19 cellular contexts compared by ENCODE assay signal in the genomic region with DNA sequence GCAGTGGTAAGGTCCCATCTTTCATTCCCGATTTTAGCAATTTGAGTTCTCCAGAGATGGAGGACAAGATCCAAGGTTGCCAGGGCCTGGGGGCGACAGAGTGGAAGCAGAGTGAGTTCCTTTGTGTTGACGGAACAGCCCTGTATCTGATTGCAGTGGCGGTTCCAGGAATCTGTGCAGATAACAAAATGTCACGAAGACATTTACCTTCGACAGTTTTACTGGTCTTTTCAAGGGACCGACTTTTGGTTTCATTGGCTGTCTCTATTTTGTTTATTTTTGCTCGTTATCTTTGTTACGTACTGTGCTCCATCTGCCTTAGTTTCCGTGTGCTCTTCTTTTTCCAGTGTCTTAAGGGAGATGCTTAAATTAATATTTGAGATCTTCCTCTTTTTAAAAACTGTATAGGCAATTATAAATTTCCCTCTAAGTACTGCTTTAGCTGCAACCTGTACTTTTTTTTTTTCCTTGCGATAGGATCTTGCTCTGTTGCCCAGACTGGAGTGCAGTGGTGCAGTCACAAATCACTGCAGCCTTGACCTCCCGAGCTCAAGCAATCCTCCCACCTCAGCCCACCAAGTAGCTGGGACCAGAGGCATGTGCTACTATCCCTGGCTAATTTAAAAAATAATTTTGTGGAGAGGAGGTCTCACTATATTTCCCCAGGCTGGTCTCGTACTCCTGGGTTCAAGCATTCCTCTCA.
"Had no signal": no experiment of that assay in that cellular context is flagged by ENCODE, and none has a peak within 500 bp of the region (broad histone marks: within the 10 kb centered on the region; RNA-seq: fewer than 3 reads in every experiment).

No MANE protein-coding gene starts in this region.

- H3K4me3 Mint-ChIP-seq: activated CD8-positive, alpha-beta T cell treated with anti-CD3 and anti-CD28 coated beads, Interleukin-2, amount 10 ng/mL, durations not matched to agents 7 days and 5 days; activated naive CD8-positive, alpha-beta T cell treated with anti-CD3 and anti-CD28 coated beads, Interleukin-2, amount 10 ng/mL, durations not matched to agents 7 days and 5 days; dendritic cell treated with granulocyte-macrophage colony-stimulating factor and Interleukin-4, amounts not matched to agents 40 ng/mL and 50 ng/mL, for 4 days; neural crest cell; stimulated activated naive B cell treated with anti-CD40 and anti-IgM and Interleukin-4, amounts not matched to agents 10 μg/mL and 1 μg/mL and 100 μg/mL, for 72 hours had no signal

- H3K27me3 ChIP-seq: brain microvascular endothelial cell, thyroid gland, uterus had no signal

- H3K9me3 Mint-ChIP-seq: dendritic cell treated with granulocyte-macrophage colony-stimulating factor and Interleukin-4, amounts not matched to agents 40 ng/mL and 50 ng/mL, for 4 days; neural crest cell had no signal

- DNase-seq: activated CD8-positive, alpha-beta memory T cell treated with anti-CD3 and anti-CD28 coated beads, Interleukin-2, amount 50 U/mL, for 4 hours; activated CD8-positive, alpha-beta T cell treated with anti-CD3 and anti-CD28 coated beads, Interleukin-2, amount 10 ng/mL, durations not matched to agents 7 days and 5 days; activated naive CD8-positive, alpha-beta T cell treated with anti-CD3 and anti-CD28 coated beads, Interleukin-2, amount 10 ng/mL, durations not matched to agents 7 days and 5 days; anterior cingulate cortex; brain microvascular endothelial cell; cerebellar nuclear complex; effector memory CD4-positive, alpha-beta T cell; foreskin melanocyte; head of caudate nucleus; left cardiac atrium; stimulated activated CD4-positive, alpha-beta T cell treated with anti-CD3 and anti-CD28 coated beads, Interleukin-4, amount 100 ng/mL, for 1 hour; stimulated activated naive B cell treated with anti-CD40 and anti-IgM and Interleukin-4, amounts not matched to agents 10 μg/mL and 1 μg/mL and 100 μg/mL, for 72 hours; T-helper 9 cell; thyroid gland; uterus had no signal

- H3K4me3 ChIP-seq: lung, thyroid gland, uterus had no signal

- H3K9me3 ChIP-seq: thyroid gland had no signal

- H3K27ac Mint-ChIP-seq: activated CD8-positive, alpha-beta T cell treated with anti-CD3 and anti-CD28 coated beads, Interleukin-2, amount 10 ng/mL, durations not matched to agents 7 days and 5 days; activated naive CD8-positive, alpha-beta T cell treated with anti-CD3 and anti-CD28 coated beads, Interleukin-2, amount 10 ng/mL, durations not matched to agents 7 days and 5 days; dendritic cell treated with granulocyte-macrophage colony-stimulating factor and Interleukin-4, amounts not matched to agents 40 ng/mL and 50 ng/mL, for 4 days; stimulated activated naive B cell treated with anti-CD40 and anti-IgM and Interleukin-4, amounts not matched to agents 10 μg/mL and 1 μg/mL and 100 μg/mL, for 72 hours had no signal

- H3K27ac ChIP-seq: brain microvascular endothelial cell, epithelial cell of prostate, uterus had no signal

- H3K27me3 Mint-ChIP-seq: activated naive CD8-positive, alpha-beta T cell treated with anti-CD3 and anti-CD28 coated beads, Interleukin-2, amount 10 ng/mL, durations not matched to agents 7 days and 5 days; dendritic cell treated with granulocyte-macrophage colony-stimulating factor and Interleukin-4, amounts not matched to agents 40 ng/mL and 50 ng/mL, for 4 days; stimulated activated naive B cell treated with anti-CD40 and anti-IgM and Interleukin-4, amounts not matched to agents 10 μg/mL and 1 μg/mL and 100 μg/mL, for 72 hours had no signal

- ATAC-seq: activated CD8-positive, alpha-beta T cell treated with anti-CD3 and anti-CD28 coated beads, Interleukin-2, amount 10 ng/mL, durations not matched to agents 7 days and 5 days; left cardiac atrium; stimulated activated naive B cell treated with anti-CD40 and anti-IgM and Interleukin-4, amounts not matched to agents 10 μg/mL and 1 μg/mL and 100 μg/mL, for 72 hours had no signal

- H3K36me3 ChIP-seq: brain microvascular endothelial cell, thyroid gland, uterus had no signal
